ENCODE assay signal across 1 cellular context in the genomic region with DNA sequence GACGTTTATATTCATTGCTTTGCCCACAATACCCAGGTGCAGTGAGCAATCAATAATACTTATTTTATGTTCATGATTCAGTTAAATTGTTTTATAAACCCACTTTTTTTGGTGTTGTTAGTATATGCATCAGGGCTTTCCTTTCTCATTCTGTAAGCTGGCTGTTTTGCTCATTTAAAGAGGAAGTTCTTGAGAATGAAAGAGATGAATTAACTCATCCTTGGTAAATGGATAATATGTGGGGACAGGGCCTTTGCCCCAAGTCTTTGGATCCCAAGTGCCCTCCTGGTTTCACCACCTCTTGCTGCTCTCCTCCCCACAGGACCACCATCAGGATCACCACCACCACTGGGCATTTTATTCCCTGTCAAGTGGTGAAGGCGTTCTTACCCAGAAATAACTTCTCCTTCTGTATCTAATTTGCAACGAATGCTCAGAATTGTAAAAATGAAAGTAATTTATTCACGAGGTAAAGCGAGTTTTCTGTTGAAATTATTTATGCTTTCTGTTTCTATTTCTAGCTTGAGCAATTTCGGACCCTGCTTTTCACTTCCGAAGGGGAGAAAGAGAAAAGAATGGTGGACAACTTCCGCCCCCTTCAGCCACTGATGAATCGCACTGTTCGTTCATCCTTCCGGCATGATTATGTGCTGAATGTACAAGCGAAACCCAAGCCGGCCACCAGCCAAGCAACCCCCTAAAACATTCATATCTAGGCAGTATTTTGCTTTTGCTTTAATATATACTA.
TF ChIP-seq lines count a peak whose summit lies in the region.

No MANE protein-coding gene starts in this region.

TF ChIP-seq in GM12878, 131 proteins besides CTCF, POLR2A, EP300 and RAD21 (continued from another document):
- TF ChIP-seq, protein P1, sequence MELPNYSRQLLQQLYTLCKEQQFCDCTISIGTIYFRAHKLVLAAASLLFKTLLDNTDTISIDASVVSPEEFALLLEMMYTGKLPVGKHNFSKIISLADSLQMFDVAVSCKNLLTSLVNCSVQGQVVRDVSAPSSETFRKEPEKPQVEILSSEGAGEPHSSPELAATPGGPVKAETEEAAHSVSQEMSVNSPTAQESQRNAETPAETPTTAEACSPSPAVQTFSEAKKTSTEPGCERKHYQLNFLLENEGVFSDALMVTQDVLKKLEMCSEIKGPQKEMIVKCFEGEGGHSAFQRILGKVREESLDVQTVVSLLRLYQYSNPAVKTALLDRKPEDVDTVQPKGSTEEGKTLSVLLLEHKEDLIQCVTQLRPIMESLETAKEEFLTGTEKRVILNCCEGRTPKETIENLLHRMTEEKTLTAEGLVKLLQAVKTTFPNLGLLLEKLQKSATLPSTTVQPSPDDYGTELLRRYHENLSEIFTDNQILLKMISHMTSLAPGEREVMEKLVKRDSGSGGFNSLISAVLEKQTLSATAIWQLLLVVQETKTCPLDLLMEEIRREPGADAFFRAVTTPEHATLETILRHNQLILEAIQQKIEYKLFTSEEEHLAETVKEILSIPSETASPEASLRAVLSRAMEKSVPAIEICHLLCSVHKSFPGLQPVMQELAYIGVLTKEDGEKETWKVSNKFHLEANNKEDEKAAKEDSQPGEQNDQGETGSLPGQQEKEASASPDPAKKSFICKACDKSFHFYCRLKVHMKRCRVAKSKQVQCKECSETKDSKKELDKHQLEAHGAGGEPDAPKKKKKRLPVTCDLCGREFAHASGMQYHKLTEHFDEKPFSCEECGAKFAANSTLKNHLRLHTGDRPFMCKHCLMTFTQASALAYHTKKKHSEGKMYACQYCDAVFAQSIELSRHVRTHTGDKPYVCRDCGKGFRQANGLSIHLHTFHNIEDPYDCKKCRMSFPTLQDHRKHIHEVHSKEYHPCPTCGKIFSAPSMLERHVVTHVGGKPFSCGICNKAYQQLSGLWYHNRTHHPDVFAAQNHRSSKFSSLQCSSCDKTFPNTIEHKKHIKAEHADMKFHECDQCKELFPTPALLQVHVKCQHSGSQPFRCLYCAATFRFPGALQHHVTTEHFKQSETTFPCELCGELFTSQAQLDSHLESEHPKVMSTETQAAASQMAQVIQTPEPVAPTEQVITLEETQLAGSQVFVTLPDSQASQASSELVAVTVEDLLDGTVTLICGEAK (IDR thresholded peaks at IDR 0.05; ENCODE audit: borderline replicate concordance), result peak; percentile 44; the same call in 1 of the 2 replicates
- TF ChIP-seq MEF2B (IDR thresholded peaks at IDR 0.05; ENCODE audit: partially characterized antibody, poor library complexity, severe bottlenecking), result peak; percentile 33
- 0 out of 2 replicates have a peak, but pooled peaks have one; percentile 58 for TF ChIP-seq WRNIP1 (IDR thresholded peaks at IDR 0.05; ENCODE audit: borderline replicate concordance, low read depth, low read length)
- peak; percentile 73 for TF ChIP-seq GABPA (IDR thresholded peaks at IDR 0.05; ENCODE audit: low read depth)
- 0 out of 2 replicates have a peak, but pooled peaks have one; percentile 40 for TF ChIP-seq RBBP5 (conservative IDR thresholded peaks at IDR 0.05)
- TF ChIP-seq ZZZ3 (IDR thresholded peaks at IDR 0.05; ENCODE audit: control insufficient read depth, insufficient read length, low read depth), result no peak
- peak; percentile 21; the same call in 1 of the 2 replicates for TF ChIP-seq SPI1 (IDR thresholded peaks at IDR 0.05; ENCODE audit: borderline replicate concordance, insufficient read depth, low read depth, low read length)
- 0 out of 2 replicates have a peak, but pooled peaks have one; percentile 32 for TF ChIP-seq NBN (IDR thresholded peaks at IDR 0.05)
- 0 out of 2 replicates have a peak, but pooled peaks have one; percentile 27 for TF ChIP-seq ATF7 (IDR thresholded peaks at IDR 0.05; ENCODE audit: low read depth)
